In the genomic region with DNA sequence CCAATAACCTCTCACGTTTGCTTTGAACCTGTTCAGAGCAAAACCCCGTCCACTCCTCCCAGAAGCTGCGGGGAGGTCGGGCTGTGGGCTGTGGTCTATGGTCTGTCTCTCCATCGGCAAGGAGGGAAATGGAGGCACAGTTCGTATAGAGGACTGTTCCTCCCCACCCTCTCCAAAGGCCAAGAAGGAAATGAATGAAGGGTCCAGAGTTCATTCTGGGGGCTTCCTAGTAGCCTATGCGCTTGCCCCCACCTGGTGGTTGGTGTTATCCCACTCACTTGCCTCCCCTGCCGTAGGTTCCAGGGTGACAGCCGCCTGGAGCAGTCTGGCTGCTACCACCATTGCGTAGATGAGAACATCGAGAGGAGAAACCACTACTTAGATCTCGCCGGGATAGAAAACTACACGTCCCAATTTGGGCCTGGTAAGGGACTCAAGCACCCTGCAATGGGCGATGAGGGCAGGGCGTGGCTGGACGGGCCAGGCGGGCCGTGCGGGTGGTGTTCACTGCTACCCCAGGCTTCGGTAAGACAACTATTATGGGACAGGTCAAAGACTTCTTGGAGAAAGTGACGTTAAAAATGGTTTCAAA, we compare ENCODE assay signal across 11 cellular contexts. TPM values are rescaled to one million over a fixed set of nuclear protein-coding genes. Genes with fewer than 3 reads are reported as not detected.
"Had no signal": no experiment of that assay in that cellular context is flagged by ENCODE, and none has a peak within 500 bp of the region (broad histone marks: within the 10 kb centered on the region; RNA-seq: fewer than 3 reads in every experiment).

No MANE protein-coding gene starts in this region.

- H3K9me3 Mint-ChIP-seq: HFFc6 had no signal

- H3K4me3 Mint-ChIP-seq: HFFc6 had no signal

- H3K36me3 ChIP-seq: HAP-1 had no signal

- FAIRE-seq: K562 had no signal

- H3K9ac ChIP-seq: GM23248 had no signal

- H2AFZ ChIP-seq: GM23248 had no signal

- ATAC-seq: HCT116, K562 had no signal

- DNase-seq: GM23248, GOT3, H7, HFFc6, IMR-90 had no signal

- H3K9me3 ChIP-seq: HAP-1 had no signal

- H3K4me1 ChIP-seq: HAP-1 had no signal

- H3K4me3 ChIP-seq: GM23248, HAP-1, K562 had no signal

- H3K27ac ChIP-seq: GM23248, HL-60 had no signal

- H3K27ac Mint-ChIP-seq: HFFc6 had no signal

RNA-seq across cellular contexts. Expression of a gene that starts 49.0 kb away (rescaled TPM):
- total RNA-seq: GM23248, H4, H7, HFFc6, HT1080, IMR-90 had no signal
- polyA plus RNA-seq: GM23248, IMR-90, K562 had no signal
